15 cellular contexts compared by ENCODE assay signal in the genomic region with DNA sequence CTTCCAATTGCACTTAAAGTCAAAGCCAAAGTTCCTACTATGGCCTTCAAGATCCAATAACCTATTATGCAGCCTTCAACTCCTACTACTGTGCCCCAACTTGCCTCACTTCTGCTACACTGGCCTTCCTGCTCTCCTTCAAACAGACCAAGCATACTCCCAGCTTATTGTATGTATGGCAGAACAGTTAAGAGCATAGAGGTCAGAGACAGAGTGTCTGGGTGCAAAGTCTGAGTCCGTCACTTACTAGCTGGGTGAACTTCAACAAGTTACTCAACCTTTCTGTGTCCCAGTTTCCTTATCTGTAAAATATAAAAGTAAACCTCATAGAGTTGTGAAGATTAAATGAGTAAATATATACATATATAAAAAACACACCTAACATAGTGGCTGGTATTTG. TPM values are rescaled to one million over a fixed set of nuclear protein-coding genes. Genes with fewer than 3 reads are reported as not detected.
DNase-seq lines count a peak whose midpoint lies in the region; ATAC-seq, FAIRE-seq and TF ChIP-seq lines count a peak whose summit lies in the region.
"Had no signal": no experiment of that assay in that cellular context is flagged by ENCODE, and none has a peak within 500 bp of the region (broad histone marks: within the 10 kb centered on the region; RNA-seq: fewer than 3 reads in every experiment).

No MANE protein-coding gene starts in this region.

- peak; percentile 75 for FAIRE-seq in urothelium cell line (lab: Jason Lieb, UNC)
- FAIRE-seq: A549 had no signal

- DNase-seq in HuH-7.5 (ENCODE audit: low spot score) (peak; percentile 32), left colon (no peak), mucosa of descending colon (no peak), urothelium cell line (ENCODE audit: low spot score) (no peak), medulla oblongata (ENCODE audit: extremely low spot score) (no peak), right atrium auricular region (ENCODE audit: low spot score) (no peak)
- DNase-seq in activated CD4-positive, CD25-positive, alpha-beta regulatory T cell (lab: John Stamatoyannopoulos, UW), result no peak
- DNase-seq: BE2C; CD8-positive, alpha-beta T cell; DMS53; GF-D8; GM23248; H7 had no signal

- no peak overlapping the region for H3K4me3 ChIP-seq in mucosa of descending colon
- no peak overlapping the region for H3K4me3 ChIP-seq in right atrium auricular region
- H3K4me3 ChIP-seq: A549, GM23248 had no signal

- TF ChIP-seq CTCF in mucosa of descending colon (IDR thresholded peaks at IDR 0.05), result no peak
- TF ChIP-seq CTCF in right atrium auricular region (IDR thresholded peaks at IDR 0.05), result no peak

- peaks cover 9% of the 10 kb centered on the region for H3K4me1 ChIP-seq in mucosa of descending colon (ENCODE audit: low read depth)
- peaks cover 0 to 17% of the 10 kb centered on the region in 2 donors for H3K4me1 ChIP-seq in right atrium auricular region
- H3K4me1 ChIP-seq: BE2C had no signal

- intact Hi-C loops in left colon (cut with DNase I, micrococcal nuclease), result no loop called here
- intact Hi-C loops in mucosa of descending colon (cut with DNase I, micrococcal nuclease), result no loop called here

- H3K36me3 ChIP-seq in mucosa of descending colon (ENCODE audit: low read depth) (no peaks in the 10 kb centered on the region), right atrium auricular region (no peaks in the 10 kb centered on the region)
- H3K36me3 ChIP-seq: BE2C had no signal

- H3K27me3 ChIP-seq in right atrium auricular region, result no peaks in the 10 kb centered on the region
- H3K27me3 ChIP-seq: BE2C had no signal

- H3K9me3 ChIP-seq in mucosa of descending colon, result no peaks in the 10 kb centered on the region
- H3K9me3 ChIP-seq in right atrium auricular region, result no peaks in the 10 kb centered on the region
- H3K9me3 ChIP-seq: A549, BE2C had no signal

- no peak overlapping the region for H3K27ac ChIP-seq in right atrium auricular region
- H3K27ac ChIP-seq: A549, C4-2B, GM23248 had no signal

- ATAC-seq in left colon, result peak; percentile 77
- peak; percentile 88 for ATAC-seq in mucosa of descending colon
- ATAC-seq: A549; CD8-positive, alpha-beta T cell had no signal

RNA-seq across cellular contexts. Expression of a gene that starts 37.2 kb away (rescaled TPM):
- total RNA-seq in left colon (10 to 100 TPM; 64.7 to 74.6 TPM), mucosa of descending colon (10 to 100 TPM; 48.2 to 63.2 (median 52.2) TPM), right atrium auricular region (10 to 100 TPM; 20.3 to 37.3 TPM)
